ENCODE assay signal across 24 cellular contexts in genomic region chr4:72714482-72715279, GRCh38.
"Had no signal": no experiment of that assay in that cellular context is flagged by ENCODE, and none has a peak within 500 bp of the region (broad histone marks: within the 10 kb centered on the region; RNA-seq: fewer than 3 reads in every experiment).

No MANE protein-coding gene starts in this region.

- H3K4me2 ChIP-seq: SK-N-SH had no signal

- H3K27ac ChIP-seq: HL-60, RWPE1 had no signal

- DNase-seq: KBM-7, MV-4-11, NCI-H1048, NCI-H1105, NCI-H1417, NCI-H1436 treated with DMSO at 0.1 percent for 48 hours, NCI-H1694, NCI-H1930, NCI-H2081, NCI-H2107, NCI-H2227 treated with DMSO at 0.1 percent for 48 hours, NCI-H446, NCI-H510A, NCI-H524 treated with DMSO at 0.1 percent for 48 hours, NCI-H69, NCI-H774, PC-3, SHP77, SK-N-SH, SW 1271 had no signal

- H3K9me3 ChIP-seq: SK-N-SH had no signal

- H3K9ac ChIP-seq: SK-N-SH had no signal

- FAIRE-seq: HTR-8/SVneo had no signal

- ATAC-seq: Panc1, PC-3 had no signal
